In the genomic region with DNA sequence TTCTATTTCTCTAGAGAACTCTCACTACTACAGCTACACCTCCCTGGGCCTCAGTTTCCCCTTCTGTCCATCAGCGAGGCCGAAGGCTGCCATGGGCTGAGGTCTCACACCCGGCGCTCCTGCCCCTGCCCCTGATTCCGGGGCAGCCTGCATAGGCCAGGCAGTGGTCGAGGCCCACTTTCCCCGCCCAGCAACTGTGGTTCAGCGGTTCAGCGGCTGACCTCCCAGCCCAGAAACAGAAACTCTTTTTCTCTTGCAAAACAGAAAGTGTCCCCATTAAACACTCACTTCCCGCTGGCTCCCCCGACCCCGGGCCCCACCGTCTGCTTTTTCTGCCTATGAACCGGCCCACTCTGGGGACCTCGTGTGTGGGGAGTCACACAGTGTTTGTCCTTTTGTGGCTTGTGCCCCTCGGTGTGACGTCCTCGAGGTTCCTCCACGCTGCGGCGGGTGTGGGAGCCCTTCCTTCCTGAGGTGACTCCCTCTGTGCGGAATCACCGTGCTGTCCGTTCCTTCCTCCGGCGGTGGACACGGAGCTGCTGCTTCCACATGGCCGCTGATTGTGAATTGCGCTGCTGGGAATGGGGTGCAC, we compare ENCODE assay signal across 1 cellular context.
A peak's percentile ranks its signal among the peaks of the same experiment; 100 is the strongest.
TF ChIP-seq lines count a peak whose summit lies in the region.

No MANE protein-coding gene starts in this region.

TF ChIP-seq in K562, 482 proteins besides CTCF, POLR2A, EP300 and RAD21 (continues in another document):
- TF ChIP-seq, protein P1, sequence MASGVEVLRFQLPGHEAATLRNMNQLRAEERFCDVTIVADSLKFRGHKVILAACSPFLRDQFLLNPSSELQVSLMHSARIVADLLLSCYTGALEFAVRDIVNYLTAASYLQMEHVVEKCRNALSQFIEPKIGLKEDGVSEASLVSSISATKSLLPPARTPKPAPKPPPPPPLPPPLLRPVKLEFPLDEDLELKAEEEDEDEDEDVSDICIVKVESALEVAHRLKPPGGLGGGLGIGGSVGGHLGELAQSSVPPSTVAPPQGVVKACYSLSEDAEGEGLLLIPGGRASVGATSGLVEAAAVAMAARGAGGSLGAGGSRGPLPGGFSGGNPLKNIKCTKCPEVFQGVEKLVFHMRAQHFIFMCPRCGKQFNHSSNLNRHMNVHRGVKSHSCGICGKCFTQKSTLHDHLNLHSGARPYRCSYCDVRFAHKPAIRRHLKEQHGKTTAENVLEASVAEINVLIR (CRISPR knock-in tag; IDR thresholded peaks at IDR 0.05): no peak
- TF ChIP-seq BCOR (IDR thresholded peaks at IDR 0.05): peak; percentile 61; the same call in 1 of the 2 replicates
- TF ChIP-seq MIER1 (IDR thresholded peaks at IDR 0.05; ENCODE audit: low read depth): peak; percentile 57; the same call in 1 of the 2 replicates
- TF ChIP-seq, protein P2, sequence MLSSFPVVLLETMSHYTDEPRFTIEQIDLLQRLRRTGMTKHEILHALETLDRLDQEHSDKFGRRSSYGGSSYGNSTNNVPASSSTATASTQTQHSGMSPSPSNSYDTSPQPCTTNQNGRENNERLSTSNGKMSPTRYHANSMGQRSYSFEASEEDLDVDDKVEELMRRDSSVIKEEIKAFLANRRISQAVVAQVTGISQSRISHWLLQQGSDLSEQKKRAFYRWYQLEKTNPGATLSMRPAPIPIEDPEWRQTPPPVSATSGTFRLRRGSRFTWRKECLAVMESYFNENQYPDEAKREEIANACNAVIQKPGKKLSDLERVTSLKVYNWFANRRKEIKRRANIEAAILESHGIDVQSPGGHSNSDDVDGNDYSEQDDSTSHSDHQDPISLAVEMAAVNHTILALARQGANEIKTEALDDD (IDR thresholded peaks at IDR 0.05): no peak
- TF ChIP-seq ZNF282 (CRISPR knock-in tag; IDR thresholded peaks at IDR 0.05): no peak
- no peak for TF ChIP-seq NRF1 (conservative IDR thresholded peaks at IDR 0.05 in 1 of 2, IDR thresholded peaks at IDR 0.05 in 1 of 2)
- TF ChIP-seq GTF2E2 (tag; IDR thresholded peaks at IDR 0.05): no peak
- peak; percentile 64 for TF ChIP-seq NR2C1 (IDR thresholded peaks at IDR 0.05)
- TF ChIP-seq NR2C1 (tag; IDR thresholded peaks at IDR 0.05): peak; percentile 28; the same call in 1 of the 2 replicates
- no peak for TF ChIP-seq TAF15 (IDR thresholded peaks at IDR 0.05; ENCODE audit: low read depth, low read length)
- no peak for TF ChIP-seq ZNF717 (CRISPR knock-in tag; IDR thresholded peaks at IDR 0.05)
- TF ChIP-seq TAF7 (tag; IDR thresholded peaks at IDR 0.05): no peak
- no peak for TF ChIP-seq ZNF57 (CRISPR knock-in tag; IDR thresholded peaks at IDR 0.05)
- TF ChIP-seq, protein P3, sequence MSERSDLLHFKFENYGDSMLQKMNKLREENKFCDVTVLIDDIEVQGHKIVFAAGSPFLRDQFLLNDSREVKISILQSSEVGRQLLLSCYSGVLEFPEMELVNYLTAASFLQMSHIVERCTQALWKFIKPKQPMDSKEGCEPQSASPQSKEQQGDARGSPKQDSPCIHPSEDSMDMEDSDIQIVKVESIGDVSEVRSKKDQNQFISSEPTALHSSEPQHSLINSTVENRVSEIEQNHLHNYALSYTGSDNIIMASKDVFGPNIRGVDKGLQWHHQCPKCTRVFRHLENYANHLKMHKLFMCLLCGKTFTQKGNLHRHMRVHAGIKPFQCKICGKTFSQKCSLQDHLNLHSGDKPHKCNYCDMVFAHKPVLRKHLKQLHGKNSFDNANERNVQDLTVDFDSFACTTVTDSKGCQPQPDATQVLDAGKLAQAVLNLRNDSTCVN (CRISPR knock-in tag; IDR thresholded peaks at IDR 0.05): no peak
- TF ChIP-seq, protein P4, sequence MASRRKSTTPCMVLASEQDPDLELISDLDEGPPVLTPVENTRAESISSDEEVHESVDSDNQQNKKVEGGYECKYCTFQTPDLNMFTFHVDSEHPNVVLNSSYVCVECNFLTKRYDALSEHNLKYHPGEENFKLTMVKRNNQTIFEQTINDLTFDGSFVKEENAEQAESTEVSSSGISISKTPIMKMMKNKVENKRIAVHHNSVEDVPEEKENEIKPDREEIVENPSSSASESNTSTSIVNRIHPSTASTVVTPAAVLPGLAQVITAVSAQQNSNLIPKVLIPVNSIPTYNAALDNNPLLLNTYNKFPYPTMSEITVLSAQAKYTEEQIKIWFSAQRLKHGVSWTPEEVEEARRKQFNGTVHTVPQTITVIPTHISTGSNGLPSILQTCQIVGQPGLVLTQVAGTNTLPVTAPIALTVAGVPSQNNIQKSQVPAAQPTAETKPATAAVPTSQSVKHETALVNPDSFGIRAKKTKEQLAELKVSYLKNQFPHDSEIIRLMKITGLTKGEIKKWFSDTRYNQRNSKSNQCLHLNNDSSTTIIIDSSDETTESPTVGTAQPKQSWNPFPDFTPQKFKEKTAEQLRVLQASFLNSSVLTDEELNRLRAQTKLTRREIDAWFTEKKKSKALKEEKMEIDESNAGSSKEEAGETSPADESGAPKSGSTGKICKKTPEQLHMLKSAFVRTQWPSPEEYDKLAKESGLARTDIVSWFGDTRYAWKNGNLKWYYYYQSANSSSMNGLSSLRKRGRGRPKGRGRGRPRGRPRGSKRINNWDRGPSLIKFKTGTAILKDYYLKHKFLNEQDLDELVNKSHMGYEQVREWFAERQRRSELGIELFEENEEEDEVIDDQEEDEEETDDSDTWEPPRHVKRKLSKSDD (conservative IDR thresholded peaks at IDR 0.05; ENCODE audit: low read length): no peak
- no peak for TF ChIP-seq MTA3 (IDR thresholded peaks at IDR 0.05; ENCODE audit: borderline replicate concordance)
- no peak for TF ChIP-seq ZNF165 (CRISPR knock-in tag; IDR thresholded peaks at IDR 0.05; ENCODE audit: borderline replicate concordance)
- no peak for TF ChIP-seq HNRNPK (IDR thresholded peaks at IDR 0.05; ENCODE audit: low read depth, low read length, poor library complexity, severe bottlenecking)
- 0 out of 2 replicates have a peak, but pooled peaks have one; percentile 60 for TF ChIP-seq PTBP1 (IDR thresholded peaks at IDR 0.05; ENCODE audit: low read depth, low read length)
- no peak for TF ChIP-seq CHD4 (IDR thresholded peaks at IDR 0.05; ENCODE audit: insufficient read depth, insufficient replicate concordance, low read depth, low read length, poor library complexity, severe bottlenecking)
- TF ChIP-seq, protein P5, sequence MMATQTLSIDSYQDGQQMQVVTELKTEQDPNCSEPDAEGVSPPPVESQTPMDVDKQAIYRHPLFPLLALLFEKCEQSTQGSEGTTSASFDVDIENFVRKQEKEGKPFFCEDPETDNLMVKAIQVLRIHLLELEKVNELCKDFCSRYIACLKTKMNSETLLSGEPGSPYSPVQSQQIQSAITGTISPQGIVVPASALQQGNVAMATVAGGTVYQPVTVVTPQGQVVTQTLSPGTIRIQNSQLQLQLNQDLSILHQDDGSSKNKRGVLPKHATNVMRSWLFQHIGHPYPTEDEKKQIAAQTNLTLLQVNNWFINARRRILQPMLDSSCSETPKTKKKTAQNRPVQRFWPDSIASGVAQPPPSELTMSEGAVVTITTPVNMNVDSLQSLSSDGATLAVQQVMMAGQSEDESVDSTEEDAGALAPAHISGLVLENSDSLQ (IDR thresholded peaks at IDR 0.05): no peak
- no peak for TF ChIP-seq XRCC4 (IDR thresholded peaks at IDR 0.05; ENCODE audit: extremely low read depth, insufficient read depth, insufficient read length)
- TF ChIP-seq FOXK2 (conservative IDR thresholded peaks at IDR 0.05 in 1 of 2, IDR thresholded peaks at IDR 0.05 in 1 of 2; ENCODE audit: low read depth in 2 of 2): no peak
- no peak for TF ChIP-seq ZNF444 (CRISPR knock-in tag; IDR thresholded peaks at IDR 0.05)
- TF ChIP-seq ZNF445 (CRISPR knock-in tag; IDR thresholded peaks at IDR 0.05; ENCODE audit: low read depth): no peak
- no peak for TF ChIP-seq CAMTA2 (CRISPR knock-in tag; conservative IDR thresholded peaks at IDR 0.05)
- TF ChIP-seq, protein P6, sequence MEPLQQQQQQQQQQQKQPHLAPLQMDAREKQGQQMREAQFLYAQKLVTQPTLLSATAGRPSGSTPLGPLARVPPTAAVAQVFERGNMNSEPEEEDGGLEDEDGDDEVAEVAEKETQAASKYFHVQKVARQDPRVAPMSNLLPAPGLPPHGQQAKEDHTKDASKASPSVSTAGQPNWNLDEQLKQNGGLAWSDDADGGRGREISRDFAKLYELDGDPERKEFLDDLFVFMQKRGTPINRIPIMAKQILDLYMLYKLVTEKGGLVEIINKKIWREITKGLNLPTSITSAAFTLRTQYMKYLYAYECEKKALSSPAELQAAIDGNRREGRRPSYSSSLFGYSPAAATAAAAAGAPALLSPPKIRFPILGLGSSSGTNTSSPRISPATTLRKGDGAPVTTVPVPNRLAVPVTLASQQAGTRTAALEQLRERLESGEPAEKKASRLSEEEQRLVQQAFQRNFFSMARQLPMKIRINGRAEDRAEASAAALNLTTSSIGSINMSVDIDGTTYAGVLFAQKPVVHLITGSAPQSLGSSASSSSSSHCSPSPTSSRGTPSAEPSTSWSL (CRISPR knock-in tag; IDR thresholded peaks at IDR 0.05; ENCODE audit: borderline replicate concordance): no peak
- TF ChIP-seq ADNP (tag; IDR thresholded peaks at IDR 0.05): no peak
- TF ChIP-seq ZNF146 (CRISPR knock-in tag; IDR thresholded peaks at IDR 0.05; ENCODE audit: unreplicated experiment): no peak
- TF ChIP-seq ZNF232 (CRISPR knock-in tag; IDR thresholded peaks at IDR 0.05): no peak
- no peak for TF ChIP-seq GABPB2 (CRISPR knock-in tag; conservative IDR thresholded peaks at IDR 0.05)
- TF ChIP-seq, protein P7, sequence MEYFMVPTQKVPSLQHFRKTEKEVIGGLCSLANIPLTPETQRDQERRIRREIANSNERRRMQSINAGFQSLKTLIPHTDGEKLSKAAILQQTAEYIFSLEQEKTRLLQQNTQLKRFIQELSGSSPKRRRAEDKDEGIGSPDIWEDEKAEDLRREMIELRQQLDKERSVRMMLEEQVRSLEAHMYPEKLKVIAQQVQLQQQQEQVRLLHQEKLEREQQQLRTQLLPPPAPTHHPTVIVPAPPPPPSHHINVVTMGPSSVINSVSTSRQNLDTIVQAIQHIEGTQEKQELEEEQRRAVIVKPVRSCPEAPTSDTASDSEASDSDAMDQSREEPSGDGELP (CRISPR knock-in tag; IDR thresholded peaks at IDR 0.05; ENCODE audit: borderline replicate concordance): no peak
- TF ChIP-seq NR3C1 (CRISPR knock-in tag; IDR thresholded peaks at IDR 0.05): no peak
- TF ChIP-seq NFATC3 (IDR thresholded peaks at IDR 0.05): no peak
- TF ChIP-seq CHCHD3 (CRISPR knock-in tag; IDR thresholded peaks at IDR 0.05): no peak
- no peak for TF ChIP-seq RNF2 (IDR thresholded peaks at IDR 0.05)
- TF ChIP-seq, protein P8, sequence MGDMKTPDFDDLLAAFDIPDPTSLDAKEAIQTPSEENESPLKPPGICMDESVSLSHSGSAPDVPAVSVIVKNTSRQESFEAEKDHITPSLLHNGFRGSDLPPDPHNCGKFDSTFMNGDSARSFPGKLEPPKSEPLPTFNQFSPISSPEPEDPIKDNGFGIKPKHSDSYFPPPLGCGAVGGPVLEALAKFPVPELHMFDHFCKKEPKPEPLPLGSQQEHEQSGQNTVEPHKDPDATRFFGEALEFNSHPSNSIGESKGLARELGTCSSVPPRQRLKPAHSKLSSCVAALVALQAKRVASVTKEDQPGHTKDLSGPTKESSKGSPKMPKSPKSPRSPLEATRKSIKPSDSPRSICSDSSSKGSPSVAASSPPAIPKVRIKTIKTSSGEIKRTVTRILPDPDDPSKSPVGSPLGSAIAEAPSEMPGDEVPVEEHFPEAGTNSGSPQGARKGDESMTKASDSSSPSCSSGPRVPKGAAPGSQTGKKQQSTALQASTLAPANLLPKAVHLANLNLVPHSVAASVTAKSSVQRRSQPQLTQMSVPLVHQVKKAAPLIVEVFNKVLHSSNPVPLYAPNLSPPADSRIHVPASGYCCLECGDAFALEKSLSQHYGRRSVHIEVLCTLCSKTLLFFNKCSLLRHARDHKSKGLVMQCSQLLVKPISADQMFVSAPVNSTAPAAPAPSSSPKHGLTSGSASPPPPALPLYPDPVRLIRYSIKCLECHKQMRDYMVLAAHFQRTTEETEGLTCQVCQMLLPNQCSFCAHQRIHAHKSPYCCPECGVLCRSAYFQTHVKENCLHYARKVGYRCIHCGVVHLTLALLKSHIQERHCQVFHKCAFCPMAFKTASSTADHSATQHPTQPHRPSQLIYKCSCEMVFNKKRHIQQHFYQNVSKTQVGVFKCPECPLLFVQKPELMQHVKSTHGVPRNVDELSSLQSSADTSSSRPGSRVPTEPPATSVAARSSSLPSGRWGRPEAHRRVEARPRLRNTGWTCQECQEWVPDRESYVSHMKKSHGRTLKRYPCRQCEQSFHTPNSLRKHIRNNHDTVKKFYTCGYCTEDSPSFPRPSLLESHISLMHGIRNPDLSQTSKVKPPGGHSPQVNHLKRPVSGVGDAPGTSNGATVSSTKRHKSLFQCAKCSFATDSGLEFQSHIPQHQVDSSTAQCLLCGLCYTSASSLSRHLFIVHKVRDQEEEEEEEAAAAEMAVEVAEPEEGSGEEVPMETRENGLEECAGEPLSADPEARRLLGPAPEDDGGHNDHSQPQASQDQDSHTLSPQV (IDR thresholded peaks at IDR 0.05): peak; percentile 49; the same call in 1 of the 2 replicates
- no peak for TF ChIP-seq NR2F6 (CRISPR knock-in tag; IDR thresholded peaks at IDR 0.05)
- TF ChIP-seq, protein P9, sequence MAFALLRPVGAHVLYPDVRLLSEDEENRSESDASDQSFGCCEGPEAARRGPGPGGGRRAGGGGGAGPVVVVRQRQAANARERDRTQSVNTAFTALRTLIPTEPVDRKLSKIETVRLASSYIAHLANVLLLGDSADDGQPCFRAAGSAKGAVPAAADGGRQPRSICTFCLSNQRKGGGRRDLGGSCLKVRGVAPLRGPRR (CRISPR knock-in tag; IDR thresholded peaks at IDR 0.05): no peak
- TF ChIP-seq, protein P10, sequence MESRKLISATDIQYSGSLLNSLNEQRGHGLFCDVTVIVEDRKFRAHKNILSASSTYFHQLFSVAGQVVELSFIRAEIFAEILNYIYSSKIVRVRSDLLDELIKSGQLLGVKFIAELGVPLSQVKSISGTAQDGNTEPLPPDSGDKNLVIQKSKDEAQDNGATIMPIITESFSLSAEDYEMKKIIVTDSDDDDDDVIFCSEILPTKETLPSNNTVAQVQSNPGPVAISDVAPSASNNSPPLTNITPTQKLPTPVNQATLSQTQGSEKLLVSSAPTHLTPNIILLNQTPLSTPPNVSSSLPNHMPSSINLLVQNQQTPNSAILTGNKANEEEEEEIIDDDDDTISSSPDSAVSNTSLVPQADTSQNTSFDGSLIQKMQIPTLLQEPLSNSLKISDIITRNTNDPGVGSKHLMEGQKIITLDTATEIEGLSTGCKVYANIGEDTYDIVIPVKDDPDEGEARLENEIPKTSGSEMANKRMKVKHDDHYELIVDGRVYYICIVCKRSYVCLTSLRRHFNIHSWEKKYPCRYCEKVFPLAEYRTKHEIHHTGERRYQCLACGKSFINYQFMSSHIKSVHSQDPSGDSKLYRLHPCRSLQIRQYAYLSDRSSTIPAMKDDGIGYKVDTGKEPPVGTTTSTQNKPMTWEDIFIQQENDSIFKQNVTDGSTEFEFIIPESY (CRISPR knock-in tag; IDR thresholded peaks at IDR 0.05): peak; percentile 99
- no peak for TF ChIP-seq TBP (optimal IDR thresholded peaks at IDR 0.05; ENCODE audit: low read depth, low read length)
